Comparison of ENCODE assay signal across 20 cellular contexts in genomic region chr13:90336507-90336906, GRCh38.
"Had no signal": no experiment of that assay in that cellular context is flagged by ENCODE, and none has a peak within 500 bp of the region (broad histone marks: within the 10 kb centered on the region; RNA-seq: fewer than 3 reads in every experiment).

No MANE protein-coding gene starts in this region.

- H3K27me3 ChIP-seq: gastrocnemius medialis, left lung, neutrophil, upper lobe of right lung had no signal

- H3K4me1 ChIP-seq: gastrocnemius medialis, left lung, upper lobe of right lung had no signal

- FAIRE-seq: islet of Langerhans, TTC549 had no signal

- ATAC-seq: effector memory CD8-positive, alpha-beta T cell; gastrocnemius medialis; left lung; mucosa of descending colon; naive thymus-derived CD4-positive, alpha-beta T cell; stimulated activated effector memory CD8-positive, alpha-beta T cell treated with anti-CD3 and anti-CD28 coated beads, Interleukin-12 subunit alpha, Interleukin-12 subunit beta, amount 100 ng/mL, for 72 hours; T-helper 17 cell; upper lobe of right lung had no signal

- H3K36me3 ChIP-seq: gastrocnemius medialis, left lung, neutrophil, thoracic aorta, upper lobe of right lung had no signal

- DNase-seq: activated CD4-positive, alpha-beta T cell treated with anti-CD3 and anti-CD28 coated beads, Interleukin-2, amount 50 U/mL, for 1 hour; activated CD8-positive, alpha-beta memory T cell treated with anti-CD3 and anti-CD28 coated beads for 24 hours; activated gamma-delta T cell treated with Interleukin-2 at 50 U/mL for 16 hours; amniotic stem cell; effector memory CD8-positive, alpha-beta T cell; gastrocnemius medialis; left lung; mucosa of descending colon; naive thymus-derived CD4-positive, alpha-beta T cell; retina; stimulated activated CD4-positive, alpha-beta T cell treated with anti-CD3 and anti-CD28 coated beads, Interleukin-12 subunit alpha, Interleukin-12 subunit beta, amount 100 ng/mL, for 4 hours; stimulated activated CD4-positive, alpha-beta T cell treated with anti-CD3 and anti-CD28 coated beads, Interleukin-2, amount 100 ng/mL, for 24 hours; T-helper 17 cell; upper lobe of right lung had no signal

- H3K4me3 ChIP-seq: gastrocnemius medialis, left lung, mucosa of descending colon, thoracic aorta, upper lobe of right lung had no signal

- H3K27ac ChIP-seq: epithelial cell of prostate, gastrocnemius medialis, left lung, neutrophil, thoracic aorta, upper lobe of right lung had no signal

- H3K9me3 ChIP-seq: gastrocnemius medialis, mucosa of descending colon, upper lobe of right lung had no signal
